8 cellular contexts compared by ENCODE assay signal in the genomic region with DNA sequence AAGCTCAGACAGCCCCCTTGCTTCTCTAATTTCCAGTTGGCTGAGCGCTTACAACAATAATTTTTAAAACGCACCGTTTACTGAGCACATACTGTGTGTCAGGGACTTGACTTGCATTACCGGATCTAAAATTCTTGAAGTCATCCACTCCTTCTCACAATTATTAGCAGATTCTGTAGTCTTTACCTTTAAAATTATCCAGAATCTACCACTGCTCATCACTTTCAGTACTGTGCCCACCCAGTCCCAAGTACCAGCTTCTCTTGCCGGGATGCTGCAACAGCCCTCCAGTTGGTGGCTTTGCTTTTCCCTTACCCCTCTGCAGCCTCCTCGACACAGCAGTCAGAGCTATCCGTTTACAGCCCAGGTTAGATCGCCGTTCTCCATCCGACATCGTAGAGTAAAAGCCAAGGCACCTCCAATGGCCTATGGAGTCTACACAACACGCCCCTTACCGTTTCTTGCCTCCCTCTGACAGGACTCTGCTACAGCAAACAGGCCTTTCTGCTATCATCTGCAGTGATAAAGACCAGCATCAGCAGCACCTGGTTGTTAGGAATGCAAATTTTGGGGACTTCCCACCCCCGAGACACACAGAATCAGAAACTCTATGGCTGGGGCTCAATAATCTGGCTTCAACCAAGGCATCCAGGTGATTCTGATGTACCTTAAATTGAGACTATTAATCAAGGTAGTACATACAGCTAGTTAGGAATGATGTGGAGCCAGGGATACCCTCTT.
DNase-seq lines count a peak whose midpoint lies in the region; ATAC-seq, FAIRE-seq and TF ChIP-seq lines count a peak whose summit lies in the region.

No MANE protein-coding gene starts in this region.

- H3K79me2 ChIP-seq in astrocyte (ENCODE audit: insufficient read depth, low read length): no peaks in the 10 kb centered on the region

- H3K9me3 Mint-ChIP-seq in astrocyte (ENCODE audit: unreplicated experiment): no peaks in the 10 kb centered on the region
- no peaks in the 10 kb centered on the region for H3K9me3 Mint-ChIP-seq in type B pancreatic cell

- no peak for FAIRE-seq in astrocyte (lab: Jason Lieb, UNC)
- FAIRE-seq in GM19239 (lab: Jason Lieb, UNC): no peak

- no peaks in the 10 kb centered on the region for H3K4me1 Mint-ChIP-seq in astrocyte (ENCODE audit: low read depth, unreplicated experiment)
- peaks cover 11% of the 10 kb centered on the region for H3K4me1 Mint-ChIP-seq in type B pancreatic cell (ENCODE audit: unreplicated experiment)

- in situ Hi-C loops in G401 (cut with HindIII; ENCODE audit: low sequenced_read_pairs): no loop called here

- peak overlapping the region; percentile 83 for H3K27ac ChIP-seq in astrocyte (ENCODE audit: low read depth, low read length)
- no peak overlapping the region for H3K27ac ChIP-seq in right lobe of liver

- no peaks in the 10 kb centered on the region for H3K9me3 ChIP-seq in astrocyte (ENCODE audit: insufficient read depth, low read depth, low read length)
- no peaks in the 10 kb centered on the region for H3K9me3 ChIP-seq in right lobe of liver

- H3K4me3 Mint-ChIP-seq in astrocyte (ENCODE audit: unreplicated experiment) (peak overlapping the region; percentile 88), type B pancreatic cell (peak overlapping the region; percentile 92)

- H3K36me3 Mint-ChIP-seq in astrocyte (ENCODE audit: low read depth, unreplicated experiment) (no peaks in the 10 kb centered on the region), type B pancreatic cell (no peaks in the 10 kb centered on the region)

- peak; percentile 10 for ATAC-seq in HG03103 (IDR thresholded peaks at IDR 0.05; ENCODE audit: low read depth, unreplicated experiment)
- no peak for ATAC-seq in right lobe of liver
- ATAC-seq in HG03097 (IDR thresholded peaks at IDR 0.05; ENCODE audit: low FRiP score, unreplicated experiment): no peak

- TF ChIP-seq CTCF in astrocyte (IDR thresholded peaks at IDR 0.05; ENCODE audit: insufficient read depth, low read depth, low read length) (no peak), right lobe of liver (IDR thresholded peaks at IDR 0.05) (no peak), type B pancreatic cell (conservative IDR thresholded peaks at IDR 0.05) (no peak)

- H3K27ac Mint-ChIP-seq in astrocyte (ENCODE audit: unreplicated experiment) (no peak overlapping the region), type B pancreatic cell (peak overlapping the region; percentile 27)

- H3K9ac ChIP-seq in astrocyte (ENCODE audit: low read length): peak overlapping the region; percentile 83

- H3K36me3 ChIP-seq in astrocyte (ENCODE audit: insufficient read depth, low read length) (no peaks in the 10 kb centered on the region), right lobe of liver (no peaks in the 10 kb centered on the region)

- peak; percentile 49 for DNase-seq in G401 (ENCODE audit: low spot score)
- no peak for DNase-seq in astrocyte (ENCODE audit: low read depth)
- DNase-seq in right lobe of liver: no peak
- no peak for DNase-seq in type B pancreatic cell (ENCODE audit: extremely low spot score, unreplicated experiment)
- no peak for DNase-seq in GM19239 (ENCODE audit: insufficient read length, low spot score)
- DNase-seq in NOMO-1 (lab: John Stamatoyannopoulos, UW; ENCODE audit: unreplicated experiment in 2 of 2): no peak

- WGBS in right lobe of liver (ENCODE audit: insufficient coverage, low coverage, low lambda C conversion rate, missing lambda C conversion rate): 49% methylated on average over 13 of the region's 14 CpGs

- intact Hi-C loops in right lobe of liver (cut with DNase I): no loop called here

- no peak for TF ChIP-seq POLR2A in right lobe of liver (IDR thresholded peaks at IDR 0.05)

- peak overlapping the region; percentile 90 for H2AFZ ChIP-seq in astrocyte (ENCODE audit: low read depth, low read length)

- H3K27me3 Mint-ChIP-seq in astrocyte (ENCODE audit: low read depth, unreplicated experiment): no peaks in the 10 kb centered on the region
- peaks cover 12% of the 10 kb centered on the region for H3K27me3 Mint-ChIP-seq in type B pancreatic cell

- H3K4me1 ChIP-seq in astrocyte (ENCODE audit: insufficient read depth, low read length) (peaks cover 23% of the 10 kb centered on the region), right lobe of liver (peaks cover 0 to 4% (median 0%) of the 10 kb centered on the region in 4 donors)

- peak overlapping the region; percentile 63 for H3K4me3 ChIP-seq in astrocyte (ENCODE audit: insufficient read depth, low read depth, low read length)
- peak overlapping the region; percentile 24 to 62 (median 62) for H3K4me3 ChIP-seq in right lobe of liver

- no peaks in the 10 kb centered on the region for H3K27me3 ChIP-seq in astrocyte (ENCODE audit: insufficient read depth, low read length)
- no peaks in the 10 kb centered on the region for H3K27me3 ChIP-seq in right lobe of liver

- no peaks in the 10 kb centered on the region for H4K20me1 ChIP-seq in astrocyte (ENCODE audit: insufficient read depth, low read length)

- peak overlapping the region; percentile 93 for H3K4me2 ChIP-seq in astrocyte (ENCODE audit: low read length)
